1 cellular context compared by ENCODE assay signal in genomic region chr14:54435500-54435981, GRCh38.
A peak's percentile ranks its signal among the peaks of the same experiment; 100 is the strongest.
TF ChIP-seq lines count a peak whose summit lies in the region.

No MANE protein-coding gene starts in this region.

TF ChIP-seq in GM12878, 131 proteins besides CTCF, POLR2A, EP300 and RAD21:
- TF ChIP-seq MLLT1 (IDR thresholded peaks at IDR 0.05) (no peak), POU2F2 (IDR thresholded peaks at IDR 0.05; ENCODE audit: borderline replicate concordance, low read depth, low read length) (0 out of 3 replicates have a peak, but pooled peaks have one; percentile 63), MTA2 (IDR thresholded peaks at IDR 0.05; ENCODE audit: low read depth) (peak; percentile 36; the same call in 1 of the 2 replicates), ZBTB11 (CRISPR knock-in tag; IDR thresholded peaks at IDR 0.05) (no peak), PAX5 (IDR thresholded peaks at IDR 0.05; ENCODE audit: borderline replicate concordance, low read depth, low read length) (no peak), JUNB (IDR thresholded peaks at IDR 0.05) (peak; percentile 83), FOS (IDR thresholded peaks at IDR 0.05; ENCODE audit: borderline replicate concordance, extremely low read depth, insufficient read length) (no peak), BACH1 (IDR thresholded peaks at IDR 0.05; ENCODE audit: borderline replicate concordance) (no peak), HDAC6 (IDR thresholded peaks at IDR 0.05; ENCODE audit: unreplicated experiment) (peak; percentile 28), BCL11A (IDR thresholded peaks at IDR 0.05; ENCODE audit: low read depth, low read length) (no peak), NR2F1 (conservative IDR thresholded peaks at IDR 0.05) (peak; percentile 24; the same call in 1 of the 2 replicates), BHLHE40 (IDR thresholded peaks at IDR 0.05; ENCODE audit: borderline replicate concordance in 1 of 2, low read depth in 2 of 2, low read length in 1 of 2) (0 out of 4 replicates have a peak, but pooled peaks of 1 of the 2 experiments have one; percentile 33), TCF12 (IDR thresholded peaks at IDR 0.05; ENCODE audit: low read depth, low read length) (no peak), FOXK2 (IDR thresholded peaks at IDR 0.05) (no peak), RELB (IDR thresholded peaks at IDR 0.05; ENCODE audit: low read depth) (0 out of 2 replicates have a peak, but pooled peaks have one; percentile 33), ZNF384 (IDR thresholded peaks at IDR 0.05; ENCODE audit: borderline replicate concordance, low read depth, low read length) (peak; percentile 45; the same call in 1 of the 2 replicates), RUNX3 (IDR thresholded peaks at IDR 0.05; ENCODE audit: low read length) (peak; percentile 48), PAX8 (IDR thresholded peaks at IDR 0.05) (0 out of 2 replicates have a peak, but pooled peaks have one; percentile 35), IKZF2 (IDR thresholded peaks at IDR 0.05) (peak in 1 of 2 experiments; percentile 45; a peak in 2 of 4 replicates), STAT3 (IDR thresholded peaks at IDR 0.05; ENCODE audit: low read depth, low read length) (no peak), NFIC (IDR thresholded peaks at IDR 0.05; ENCODE audit: low read depth, low read length) (0 out of 2 replicates have a peak, but pooled peaks have one; percentile 51), ATF7 (IDR thresholded peaks at IDR 0.05; ENCODE audit: low read depth) (peak; percentile 50), ZNF687 (IDR thresholded peaks at IDR 0.05) (no peak)
- TF ChIP-seq, protein P1, sequence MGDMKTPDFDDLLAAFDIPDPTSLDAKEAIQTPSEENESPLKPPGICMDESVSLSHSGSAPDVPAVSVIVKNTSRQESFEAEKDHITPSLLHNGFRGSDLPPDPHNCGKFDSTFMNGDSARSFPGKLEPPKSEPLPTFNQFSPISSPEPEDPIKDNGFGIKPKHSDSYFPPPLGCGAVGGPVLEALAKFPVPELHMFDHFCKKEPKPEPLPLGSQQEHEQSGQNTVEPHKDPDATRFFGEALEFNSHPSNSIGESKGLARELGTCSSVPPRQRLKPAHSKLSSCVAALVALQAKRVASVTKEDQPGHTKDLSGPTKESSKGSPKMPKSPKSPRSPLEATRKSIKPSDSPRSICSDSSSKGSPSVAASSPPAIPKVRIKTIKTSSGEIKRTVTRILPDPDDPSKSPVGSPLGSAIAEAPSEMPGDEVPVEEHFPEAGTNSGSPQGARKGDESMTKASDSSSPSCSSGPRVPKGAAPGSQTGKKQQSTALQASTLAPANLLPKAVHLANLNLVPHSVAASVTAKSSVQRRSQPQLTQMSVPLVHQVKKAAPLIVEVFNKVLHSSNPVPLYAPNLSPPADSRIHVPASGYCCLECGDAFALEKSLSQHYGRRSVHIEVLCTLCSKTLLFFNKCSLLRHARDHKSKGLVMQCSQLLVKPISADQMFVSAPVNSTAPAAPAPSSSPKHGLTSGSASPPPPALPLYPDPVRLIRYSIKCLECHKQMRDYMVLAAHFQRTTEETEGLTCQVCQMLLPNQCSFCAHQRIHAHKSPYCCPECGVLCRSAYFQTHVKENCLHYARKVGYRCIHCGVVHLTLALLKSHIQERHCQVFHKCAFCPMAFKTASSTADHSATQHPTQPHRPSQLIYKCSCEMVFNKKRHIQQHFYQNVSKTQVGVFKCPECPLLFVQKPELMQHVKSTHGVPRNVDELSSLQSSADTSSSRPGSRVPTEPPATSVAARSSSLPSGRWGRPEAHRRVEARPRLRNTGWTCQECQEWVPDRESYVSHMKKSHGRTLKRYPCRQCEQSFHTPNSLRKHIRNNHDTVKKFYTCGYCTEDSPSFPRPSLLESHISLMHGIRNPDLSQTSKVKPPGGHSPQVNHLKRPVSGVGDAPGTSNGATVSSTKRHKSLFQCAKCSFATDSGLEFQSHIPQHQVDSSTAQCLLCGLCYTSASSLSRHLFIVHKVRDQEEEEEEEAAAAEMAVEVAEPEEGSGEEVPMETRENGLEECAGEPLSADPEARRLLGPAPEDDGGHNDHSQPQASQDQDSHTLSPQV (IDR thresholded peaks at IDR 0.05): no peak
- TF ChIP-seq, protein P2, sequence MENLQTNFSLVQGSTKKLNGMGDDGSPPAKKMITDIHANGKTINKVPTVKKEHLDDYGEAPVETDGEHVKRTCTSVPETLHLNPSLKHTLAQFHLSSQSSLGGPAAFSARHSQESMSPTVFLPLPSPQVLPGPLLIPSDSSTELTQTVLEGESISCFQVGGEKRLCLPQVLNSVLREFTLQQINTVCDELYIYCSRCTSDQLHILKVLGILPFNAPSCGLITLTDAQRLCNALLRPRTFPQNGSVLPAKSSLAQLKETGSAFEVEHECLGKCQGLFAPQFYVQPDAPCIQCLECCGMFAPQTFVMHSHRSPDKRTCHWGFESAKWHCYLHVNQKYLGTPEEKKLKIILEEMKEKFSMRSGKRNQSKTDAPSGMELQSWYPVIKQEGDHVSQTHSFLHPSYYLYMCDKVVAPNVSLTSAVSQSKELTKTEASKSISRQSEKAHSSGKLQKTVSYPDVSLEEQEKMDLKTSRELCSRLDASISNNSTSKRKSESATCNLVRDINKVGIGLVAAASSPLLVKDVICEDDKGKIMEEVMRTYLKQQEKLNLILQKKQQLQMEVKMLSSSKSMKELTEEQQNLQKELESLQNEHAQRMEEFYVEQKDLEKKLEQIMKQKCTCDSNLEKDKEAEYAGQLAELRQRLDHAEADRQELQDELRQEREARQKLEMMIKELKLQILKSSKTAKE (IDR thresholded peaks at IDR 0.05; ENCODE audit: low read depth, poor library complexity, severe bottlenecking): peak; percentile 15
- TF ChIP-seq, protein P3, sequence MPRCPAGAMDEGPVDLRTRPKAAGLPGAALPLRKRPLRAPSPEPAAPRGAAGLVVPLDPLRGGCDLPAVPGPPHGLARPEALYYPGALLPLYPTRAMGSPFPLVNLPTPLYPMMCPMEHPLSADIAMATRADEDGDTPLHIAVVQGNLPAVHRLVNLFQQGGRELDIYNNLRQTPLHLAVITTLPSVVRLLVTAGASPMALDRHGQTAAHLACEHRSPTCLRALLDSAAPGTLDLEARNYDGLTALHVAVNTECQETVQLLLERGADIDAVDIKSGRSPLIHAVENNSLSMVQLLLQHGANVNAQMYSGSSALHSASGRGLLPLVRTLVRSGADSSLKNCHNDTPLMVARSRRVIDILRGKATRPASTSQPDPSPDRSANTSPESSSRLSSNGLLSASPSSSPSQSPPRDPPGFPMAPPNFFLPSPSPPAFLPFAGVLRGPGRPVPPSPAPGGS (IDR thresholded peaks at IDR 0.05; ENCODE audit: borderline replicate concordance, insufficient read depth, low read depth, low read length, poor library complexity, severe bottlenecking): no peak
